Comparison of ENCODE assay signal across 19 cellular contexts in genomic region chr9:34555002-34555348, GRCh38. TPM values are rescaled to one million over a fixed set of nuclear protein-coding genes. Genes with fewer than 3 reads are reported as not detected.
A peak's percentile ranks its signal among the peaks of the same experiment; 100 is the strongest.
DNase-seq lines count a peak whose midpoint lies in the region; ATAC-seq, FAIRE-seq and TF ChIP-seq lines count a peak whose summit lies in the region.
"Had no signal": no experiment of that assay in that cellular context is flagged by ENCODE, and none has a peak within 500 bp of the region (broad histone marks: within the 10 kb centered on the region; RNA-seq: fewer than 3 reads in every experiment).

No MANE protein-coding gene starts in this region.

- POLR2A ChIA-PET in activated CD4-positive, alpha-beta T cell treated with anti-CD3 and anti-CD28 coated beads for 36 hours (lab: Charles Lee), result no interaction called here
- POLR2A ChIA-PET in GM10248 (lab: Yijun Ruan, JAX), result no interaction called here

- H3K27me3 Mint-ChIP-seq in astrocyte (ENCODE audit: low read depth, unreplicated experiment), result peaks cover 34% of the 10 kb centered on the region
- peaks cover 36% of the 10 kb centered on the region for H3K27me3 Mint-ChIP-seq in nephron (ENCODE audit: low read depth)
- peaks cover 12% of the 10 kb centered on the region for H3K27me3 Mint-ChIP-seq in activated CD4-positive, alpha-beta T cell treated with anti-CD3 and anti-CD28 coated beads for 36 hours

- H2AFZ ChIP-seq in astrocyte (ENCODE audit: low read depth, low read length), result no peak overlapping the region

- no peak for FAIRE-seq in astrocyte (lab: Jason Lieb, UNC)
- FAIRE-seq: HTR-8/SVneo had no signal

- no peaks in the 10 kb centered on the region for H3K79me2 ChIP-seq in astrocyte (ENCODE audit: insufficient read depth, low read length)

- TF ChIP-seq CTCF in astrocyte (IDR thresholded peaks at IDR 0.05; ENCODE audit: insufficient read depth, low read depth, low read length), result no peak
- no peak for TF ChIP-seq CTCF in nephron (IDR thresholded peaks at IDR 0.05; ENCODE audit: unreplicated experiment in 3 of 3)
- TF ChIP-seq CTCF in GM10248 (IDR thresholded peaks at IDR 0.05; ENCODE audit: control extremely low read depth, extremely low read depth, low read depth, missing control alignments), result no peak

- peak overlapping the region; percentile 55 for H3K4me2 ChIP-seq in BLaER1
- no peak overlapping the region for H3K4me2 ChIP-seq in astrocyte (ENCODE audit: low read length)

- H3K9me3 Mint-ChIP-seq in astrocyte (ENCODE audit: unreplicated experiment) (no peaks in the 10 kb centered on the region), nephron (no peaks in the 10 kb centered on the region)
- no peaks in the 10 kb centered on the region for H3K9me3 Mint-ChIP-seq in activated CD4-positive, alpha-beta T cell treated with anti-CD3 and anti-CD28 coated beads for 36 hours (ENCODE audit: low read depth)
- H3K9me3 Mint-ChIP-seq: activated T-cell treated with anti-CD3 and anti-CD28 coated beads, Interleukin-2, amount 50 U/mL, for 24 hours; dendritic cell treated with granulocyte-macrophage colony-stimulating factor and Interleukin-4, amounts not matched to agents 40 ng/mL and 50 ng/mL, for 4 days; T-helper 2 cell treated with Interferon-gamma antibody and Interleukin-4, amounts not matched to agents 5 μg/mL and 100 μg/mL, for 36 hours had no signal

- no peak overlapping the region for H3K4me3 ChIP-seq in BLaER1
- no peak overlapping the region for H3K4me3 ChIP-seq in astrocyte (ENCODE audit: insufficient read depth, low read depth, low read length)
- H3K4me3 ChIP-seq: adrenal gland, MG63, prostate gland, transverse colon had no signal

- DNase-seq in astrocyte (ENCODE audit: low read depth) (peak; percentile 8), GM10248 (ENCODE audit: extremely low spot score) (no peak), NCI-H2081 treated with DMSO at 0.1 percent for 48 hours (lab: John Stamatoyannopoulos, UW) (no peak)
- DNase-seq in activated CD4-positive, alpha-beta T cell treated with anti-CD3 and anti-CD28 coated beads for 36 hours, result no peak
- DNase-seq: activated CD4-positive, alpha-beta T cell treated with anti-CD3 and anti-CD28 coated beads for 48 hours; activated T-cell treated with anti-CD3 and anti-CD28 coated beads, Interleukin-2, amount 50 U/mL, for 24 hours; adrenal gland; MG63; RPMI8226; stimulated activated CD4-positive, alpha-beta T cell treated with anti-CD3 and anti-CD28 coated beads, Interleukin-4, amount 100 ng/mL, for 1 hour; transverse colon had no signal

- H3K4me1 ChIP-seq in BLaER1 (peaks cover 30% of the 10 kb centered on the region), astrocyte (ENCODE audit: insufficient read depth, low read length) (peaks cover 3% of the 10 kb centered on the region)
- H3K4me1 ChIP-seq: prostate gland had no signal

- CTCF ChIA-PET in activated CD4-positive, alpha-beta T cell treated with anti-CD3 and anti-CD28 coated beads for 36 hours (lab: Charles Lee), result interaction anchor here (0.8 to 1.0 kb wide), 2 partner anchors 8 to 151 kb away, joined by 3 read pairs; no protein-coding TSS in a partner anchor
- CTCF ChIA-PET in GM10248 (lab: Yijun Ruan, JAX), result interaction anchor here (1.1 kb wide), 2 partner anchors 37 to 79 kb away, joined by 3 to 4 read pairs; no protein-coding TSS in a partner anchor

- no peak overlapping the region for H3K9ac ChIP-seq in BLaER1
- no peak overlapping the region for H3K9ac ChIP-seq in astrocyte (ENCODE audit: low read length)

- H3K27ac ChIP-seq in BLaER1, result no peak overlapping the region
- H3K27ac ChIP-seq in astrocyte (ENCODE audit: low read depth, low read length), result no peak overlapping the region
- H3K27ac ChIP-seq: adrenal gland, prostate gland, transverse colon had no signal

- ATAC-seq in activated CD4-positive, alpha-beta T cell treated with anti-CD3 and anti-CD28 coated beads for 36 hours, result no peak
- no peak for ATAC-seq in HG02852 (IDR thresholded peaks at IDR 0.05; ENCODE audit: unreplicated experiment)

- no peak overlapping the region for H3K27ac Mint-ChIP-seq in astrocyte (ENCODE audit: unreplicated experiment)
- H3K27ac Mint-ChIP-seq in nephron, result peak overlapping the region; percentile 8 to 38 (median 29)
- H3K27ac Mint-ChIP-seq in activated CD4-positive, alpha-beta T cell treated with anti-CD3 and anti-CD28 coated beads for 36 hours, result no peak overlapping the region
- H3K27ac Mint-ChIP-seq: activated T-cell treated with anti-CD3 and anti-CD28 coated beads, Interleukin-2, amount 50 U/mL, for 24 hours; dendritic cell treated with granulocyte-macrophage colony-stimulating factor and Interleukin-4, amounts not matched to agents 40 ng/mL and 50 ng/mL, for 4 days; T-helper 2 cell treated with Interferon-gamma antibody and Interleukin-4, amounts not matched to agents 5 μg/mL and 100 μg/mL, for 36 hours had no signal

- H3K4me1 Mint-ChIP-seq in astrocyte (ENCODE audit: low read depth, unreplicated experiment) (peaks cover 17% of the 10 kb centered on the region), nephron (peaks cover 56% of the 10 kb centered on the region)
- no peaks in the 10 kb centered on the region for H3K4me1 Mint-ChIP-seq in activated CD4-positive, alpha-beta T cell treated with anti-CD3 and anti-CD28 coated beads for 36 hours

- TF ChIP-seq EP300 in Ishikawa (IDR thresholded peaks at IDR 0.05; ENCODE audit: borderline replicate concordance), result no peak

- H4K20me1 ChIP-seq in BLaER1 (peaks cover 10% of the 10 kb centered on the region; the same call in 1 of the 2 replicates), astrocyte (ENCODE audit: insufficient read depth, low read length) (no peaks in the 10 kb centered on the region)

- intact Hi-C loops in activated CD4-positive, alpha-beta T cell treated with anti-CD3 and anti-CD28 coated beads for 36 hours (cut with DNase I, micrococcal nuclease), result no loop called here

- H3K9me3 ChIP-seq in BLaER1, result no peaks in the 10 kb centered on the region
- no peaks in the 10 kb centered on the region for H3K9me3 ChIP-seq in astrocyte (ENCODE audit: insufficient read depth, low read depth, low read length)
- H3K9me3 ChIP-seq: adrenal gland, MG63, prostate gland, transverse colon had no signal

- H3K36me3 ChIP-seq in BLaER1 (no peaks in the 10 kb centered on the region), astrocyte (ENCODE audit: insufficient read depth, low read length) (no peaks in the 10 kb centered on the region)
- H3K36me3 ChIP-seq: adrenal gland, MG63, prostate gland, transverse colon had no signal

- H3K4me3 Mint-ChIP-seq in astrocyte (ENCODE audit: unreplicated experiment) (no peak overlapping the region), nephron (peak overlapping the region; percentile 28 to 50 (median 34))
- H3K4me3 Mint-ChIP-seq in activated CD4-positive, alpha-beta T cell treated with anti-CD3 and anti-CD28 coated beads for 36 hours, result no peak overlapping the region
- H3K4me3 Mint-ChIP-seq: activated T-cell treated with anti-CD3 and anti-CD28 coated beads, Interleukin-2, amount 50 U/mL, for 24 hours; dendritic cell treated with granulocyte-macrophage colony-stimulating factor and Interleukin-4, amounts not matched to agents 40 ng/mL and 50 ng/mL, for 4 days; T-helper 2 cell treated with Interferon-gamma antibody and Interleukin-4, amounts not matched to agents 5 μg/mL and 100 μg/mL, for 36 hours had no signal

- H3K36me3 Mint-ChIP-seq in astrocyte (ENCODE audit: low read depth, unreplicated experiment) (peaks cover 5% of the 10 kb centered on the region), nephron (ENCODE audit: low read depth) (peaks cover 10% of the 10 kb centered on the region)
- no peaks in the 10 kb centered on the region for H3K36me3 Mint-ChIP-seq in activated CD4-positive, alpha-beta T cell treated with anti-CD3 and anti-CD28 coated beads for 36 hours (ENCODE audit: low read depth)

- H3K27me3 ChIP-seq in BLaER1 (peaks cover 21% of the 10 kb centered on the region), astrocyte (ENCODE audit: insufficient read depth, low read length) (peaks cover 8% of the 10 kb centered on the region)
- H3K27me3 ChIP-seq: adrenal gland, MG63 had no signal

- no peak for TF ChIP-seq RAD21 in Ishikawa (IDR thresholded peaks at IDR 0.05; ENCODE audit: low read depth)

TF ChIP-seq in Ishikawa, 13 proteins besides CTCF, POLR2A, EP300 and RAD21:
- TF ChIP-seq, protein P1, sequence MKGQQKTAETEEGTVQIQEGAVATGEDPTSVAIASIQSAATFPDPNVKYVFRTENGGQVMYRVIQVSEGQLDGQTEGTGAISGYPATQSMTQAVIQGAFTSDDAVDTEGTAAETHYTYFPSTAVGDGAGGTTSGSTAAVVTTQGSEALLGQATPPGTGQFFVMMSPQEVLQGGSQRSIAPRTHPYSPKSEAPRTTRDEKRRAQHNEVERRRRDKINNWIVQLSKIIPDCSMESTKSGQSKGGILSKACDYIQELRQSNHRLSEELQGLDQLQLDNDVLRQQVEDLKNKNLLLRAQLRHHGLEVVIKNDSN (IDR thresholded peaks at IDR 0.05), result no peak
- no peak for TF ChIP-seq EGR1 (IDR thresholded peaks at IDR 0.05)
- peak; percentile 91 for TF ChIP-seq NFIC (IDR thresholded peaks at IDR 0.05)
- TF ChIP-seq CEBPB (IDR thresholded peaks at IDR 0.05), result no peak
- peak; percentile 17; the same call in 1 of the 2 replicates for TF ChIP-seq TEAD4 (IDR thresholded peaks at IDR 0.05)
- TF ChIP-seq TCF12 (IDR thresholded peaks at IDR 0.05; ENCODE audit: low read depth), result 0 out of 2 replicates have a peak, but pooled peaks have one; percentile 47
- TF ChIP-seq YY1 (IDR thresholded peaks at IDR 0.05; ENCODE audit: low read depth), result no peak

RNA-seq across cellular contexts. Expression of gene ENHO, which starts 32.2 kb away (rescaled TPM):
- 0.55 and 1.1 TPM in 2 replicates for total RNA-seq in astrocyte
- not detected for total RNA-seq in activated CD4-positive, alpha-beta T cell treated with anti-CD3 and anti-CD28 coated beads for 36 hours

RNA-seq across cellular contexts. Expression of gene CNTFR, which starts 34.5 kb away (rescaled TPM):
- total RNA-seq in astrocyte, result 6.6 and 7.4 TPM in 2 replicates
- total RNA-seq in activated CD4-positive, alpha-beta T cell treated with anti-CD3 and anti-CD28 coated beads for 36 hours, result not detected

RNA-seq across cellular contexts. Expression of gene RPP25L, which starts 56.9 kb away (rescaled TPM):
- total RNA-seq in astrocyte, result 13.9 TPM in 2 replicates
- 10 to 100 TPM; 29.3 to 35.2 TPM for total RNA-seq in activated CD4-positive, alpha-beta T cell treated with anti-CD3 and anti-CD28 coated beads for 36 hours

Comparison
In these comparisons a context has a peak if more than half of its experiments do, and no peak if none do; other contexts are left out.
1. H3K27ac Mint-ChIP-seq: peak in nephron (3 of 3); none in astrocyte (single experiment) and activated CD4-positive, alpha-beta T cell treated with anti-CD3 and anti-CD28 coated beads for 36 hours (single experiment).
2. H3K4me3 Mint-ChIP-seq: peak in nephron (3 of 3); none in astrocyte (single experiment) and activated CD4-positive, alpha-beta T cell treated with anti-CD3 and anti-CD28 coated beads for 36 hours (single experiment).